Comparison of ENCODE assay signal across 8 cellular contexts in the genomic region with DNA sequence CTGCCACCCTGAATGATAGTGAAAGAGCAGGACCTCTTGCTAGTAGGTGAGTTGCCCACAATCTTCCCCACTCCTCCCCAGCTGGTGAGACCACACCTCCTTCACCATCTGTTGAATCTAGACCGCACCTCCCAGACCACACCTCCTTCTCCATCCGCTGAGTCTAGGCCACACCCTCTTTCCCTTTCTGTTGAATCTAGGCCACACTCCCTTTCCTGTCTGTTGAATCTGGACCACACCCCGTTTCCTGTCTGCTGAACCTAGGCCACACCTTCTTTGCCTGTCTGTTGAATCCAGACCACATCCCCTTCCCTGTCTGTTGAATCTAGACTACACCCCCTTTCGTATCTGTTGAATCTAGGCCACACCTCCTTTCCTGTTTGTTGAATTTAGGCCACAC.
A peak's percentile ranks its signal among the peaks of the same experiment; 100 is the strongest.
DNase-seq lines count a peak whose midpoint lies in the region; ATAC-seq, FAIRE-seq and TF ChIP-seq lines count a peak whose summit lies in the region.

No MANE protein-coding gene starts in this region.

- peak; percentile 17 to 77 (median 60) for DNase-seq in T-cell
- DNase-seq in bronchial epithelial cell (ENCODE audit: low read depth): peak; percentile 42
- DNase-seq in stimulated activated CD8-positive, alpha-beta memory T cell treated with anti-CD3 and anti-CD28 coated beads, Interleukin-7, amount 100 ng/mL, for 4 hours (ENCODE audit: low read depth in 2 of 2): peak; percentile 2 to 17
- DNase-seq in pancreas: no peak
- DNase-seq in RKO (ENCODE audit: low spot score): no peak

- H3K4me3 ChIP-seq in bronchial epithelial cell (ENCODE audit: low read depth, low read length) (no peak overlapping the region), pancreas (no peak overlapping the region)

- no peak overlapping the region for H3K27ac ChIP-seq in pancreas

- peak overlapping the region; percentile 28 to 60 (median 39) for H3K4me3 Mint-ChIP-seq in T-cell

- H3K27me3 Mint-ChIP-seq in T-cell: peaks cover 0 to 3% of the 10 kb centered on the region in 2 donors

- H3K27ac Mint-ChIP-seq in T-cell: peak overlapping the region; percentile 63 to 78

- no peak for TF ChIP-seq CTCF in bronchial epithelial cell (IDR thresholded peaks at IDR 0.05; ENCODE audit: insufficient read depth, low read length, severe bottlenecking)
- TF ChIP-seq CTCF in pancreas (IDR thresholded peaks at IDR 0.05): no peak

- peaks cover 9 to 44% (median 19%) of the 10 kb centered on the region in 3 donors for H3K4me1 Mint-ChIP-seq in T-cell

- FAIRE-seq in bronchial epithelial cell (lab: Jason Lieb, UNC) (peak; percentile 13), pancreas (lab: Jason Lieb, UNC) (no peak)

- ATAC-seq in GM19043 (IDR thresholded peaks at IDR 0.05; ENCODE audit: low read depth, unreplicated experiment) (peak; percentile 79), HG03097 (IDR thresholded peaks at IDR 0.05; ENCODE audit: low FRiP score, unreplicated experiment) (peak; percentile 68), T-cell (replicated peaks in 1 of 4) (peak; percentile 93 to 95 (median 94)), pancreas (no peak), HG02623 (IDR thresholded peaks at IDR 0.05; ENCODE audit: unreplicated experiment) (no peak)

- H3K36me3 ChIP-seq in bronchial epithelial cell (ENCODE audit: control insufficient read depth, insufficient read depth, low read length) (no peaks in the 10 kb centered on the region), pancreas (no peaks in the 10 kb centered on the region)

- CTCF ChIA-PET in T-cell (lab: Charles Lee): no interaction called here

- POLR2A ChIA-PET in T-cell (lab: Charles Lee): no interaction called here

- H3K36me3 Mint-ChIP-seq in T-cell: peaks cover 7% of the 10 kb centered on the region

- no peaks in the 10 kb centered on the region for H3K27me3 ChIP-seq in bronchial epithelial cell (ENCODE audit: control insufficient read depth, insufficient read depth, low read length)
- no peaks in the 10 kb centered on the region for H3K27me3 ChIP-seq in pancreas

- no peaks in the 10 kb centered on the region for H3K4me1 ChIP-seq in pancreas

- peaks cover 8 to 13% (median 8%) of the 10 kb centered on the region in 3 donors for H3K9me3 Mint-ChIP-seq in T-cell

- H3K9me3 ChIP-seq in pancreas: no peaks in the 10 kb centered on the region

- 83% methylated on average over 4 of the region's 4 CpGs for WGBS in pancreas, 2 donors

- intact Hi-C loops in pancreas (cut with DNase I): no loop called here

Comparison
In these comparisons a context has a peak if more than half of its experiments do, and no peak if none do; other contexts are left out.
1. ATAC-seq: peak in GM19043 (single experiment), HG03097 (single experiment) and T-cell (4 of 4); none in pancreas (0 of 4) and HG02623 (single experiment).
2. DNase-seq: peak in T-cell (34 of 34), bronchial epithelial cell (single experiment) and stimulated activated CD8-positive, alpha-beta memory T cell treated with anti-CD3 and anti-CD28 coated beads, Interleukin-7, amount 100 ng/mL, for 4 hours (2 of 2); none in pancreas (0 of 6) and RKO (single experiment).